4 cellular contexts compared by ENCODE assay signal in genomic region chr4:94336791-94337190, GRCh38. TPM values are rescaled to one million over a fixed set of nuclear protein-coding genes. Genes with fewer than 3 reads are reported as not detected.
"Had no signal": no experiment of that assay in that cellular context is flagged by ENCODE, and none has a peak within 500 bp of the region (broad histone marks: within the 10 kb centered on the region; RNA-seq: fewer than 3 reads in every experiment).

No MANE protein-coding gene starts in this region.

RNA-seq across cellular contexts. Expression of gene HPGDS, which starts 5.8 kb away (rescaled TPM):
- total RNA-seq: kidney epithelial cell, mesothelial cell of epicardium, mononuclear cell, osteocyte had no signal
